36 cellular contexts compared by ENCODE assay signal in the genomic region with DNA sequence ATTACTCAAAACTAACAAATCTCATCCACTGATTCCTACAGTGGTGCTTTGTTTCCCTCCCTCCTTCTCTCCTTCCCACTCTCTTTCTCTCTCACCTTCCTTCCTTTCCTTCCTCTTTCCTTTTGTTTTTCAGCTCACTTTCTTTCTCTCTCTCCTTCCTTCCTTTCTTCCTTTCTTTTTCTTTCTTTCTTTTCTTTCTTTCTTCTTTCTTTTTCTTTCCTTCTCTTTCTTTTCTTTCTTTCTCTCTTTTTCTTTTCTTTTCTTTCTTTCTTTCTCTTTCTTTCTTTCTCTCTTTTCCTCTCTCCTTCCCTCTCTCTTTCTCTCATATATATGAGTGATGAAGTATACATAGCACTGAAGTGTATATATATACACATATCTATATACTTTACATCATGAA.
"Had no signal": no experiment of that assay in that cellular context is flagged by ENCODE, and none has a peak within 500 bp of the region (broad histone marks: within the 10 kb centered on the region; RNA-seq: fewer than 3 reads in every experiment).

No MANE protein-coding gene starts in this region.

- H3K4me1 ChIP-seq: body of pancreas, breast epithelium had no signal

- H3K4me3 Mint-ChIP-seq: activated CD4-positive, alpha-beta memory T cell treated with anti-CD3 and anti-CD28 coated beads, Interleukin-2, amount 10 ng/mL, durations not matched to agents 7 days and 5 days; activated CD4-positive, alpha-beta T cell treated with anti-CD3 and anti-CD28 coated beads for 36 hours; activated CD4-positive, alpha-beta T cell treated with anti-CD3 and anti-CD28 coated beads, Interleukin-2, amount 10 ng/mL, durations not matched to agents 7 days and 5 days; activated CD8-positive, alpha-beta memory T cell treated with anti-CD3 and anti-CD28 coated beads, Interleukin-2, amount 10 ng/mL, durations not matched to agents 7 days and 5 days; activated CD8-positive, alpha-beta T cell treated with anti-CD3 and anti-CD28 coated beads, Interleukin-2, amount 10 ng/mL, durations not matched to agents 7 days and 5 days; activated naive CD4-positive, alpha-beta T cell treated with anti-CD3 and anti-CD28 coated beads, Interleukin-2, amount 10 ng/mL, durations not matched to agents 7 days and 5 days; activated naive CD4-positive, alpha-beta T cell treated with anti-CD3 and anti-CD28 coated beads, Interleukin-2, amount 50 U/mL, for 24 hours; activated naive CD8-positive, alpha-beta T cell; activated naive CD8-positive, alpha-beta T cell treated with anti-CD3 and anti-CD28 coated beads, Interleukin-2, amount 10 ng/mL, durations not matched to agents 7 days and 5 days; activated naive CD8-positive, alpha-beta T cell treated with anti-CD3 and anti-CD28 coated beads, Interleukin-2, amount 50 U/mL, for 24 hours; activated T-cell treated with anti-CD3 and anti-CD28 coated beads, Interleukin-2, amount 50 U/mL, for 24 hours; T-helper 1 cell treated with Interleukin-12 subunit alpha and Interleukin-12 subunit beta and Interleukin-4 antibody, amounts not matched to agents 30 μg/mL and 1 μg/mL, for 36 hours; T-helper 2 cell treated with Interferon-gamma antibody and Interleukin-4, amounts not matched to agents 5 μg/mL and 100 μg/mL, for 36 hours had no signal

- H3K9me3 Mint-ChIP-seq: activated CD4-positive, alpha-beta memory T cell treated with anti-CD3 and anti-CD28 coated beads, Interleukin-2, amount 10 ng/mL, durations not matched to agents 7 days and 5 days; activated CD4-positive, alpha-beta T cell treated with anti-CD3 and anti-CD28 coated beads, Interleukin-2, amount 10 ng/mL, durations not matched to agents 7 days and 5 days; activated naive CD4-positive, alpha-beta T cell treated with anti-CD3 and anti-CD28 coated beads, Interleukin-2, amount 10 ng/mL, durations not matched to agents 7 days and 5 days; activated naive CD8-positive, alpha-beta T cell treated with anti-CD3 and anti-CD28 coated beads, Interleukin-2, amount 10 ng/mL, durations not matched to agents 7 days and 5 days; activated naive CD8-positive, alpha-beta T cell treated with anti-CD3 and anti-CD28 coated beads, Interleukin-2, amount 50 U/mL, for 24 hours; activated T-cell treated with anti-CD3 and anti-CD28 coated beads, Interleukin-2, amount 50 U/mL, for 24 hours; activated T-helper 2 cell treated with anti-CD3 and anti-CD28 coated beads, Interferon-gamma antibody, Interleukin-2, Interleukin-4, amounts not matched to agents 10 μg/mL and 5 μg/mL and 100 μg/mL, durations not matched to agents 14 hours and 24 hours and 36 hours; T-helper 1 cell treated with Interleukin-12 subunit alpha and Interleukin-12 subunit beta and Interleukin-4 antibody, amounts not matched to agents 30 μg/mL and 1 μg/mL, for 36 hours; T-helper 2 cell treated with Interferon-gamma antibody and Interleukin-4, amounts not matched to agents 5 μg/mL and 100 μg/mL, for 36 hours had no signal

- H3K9me3 ChIP-seq: body of pancreas, breast epithelium had no signal

- ATAC-seq: activated CD4-positive, alpha-beta T cell treated with anti-CD3 and anti-CD28 coated beads for 36 hours; activated CD4-positive, CD25-positive, alpha-beta regulatory T cell treated with anti-CD3 and anti-CD28 coated beads, Interleukin-2, amount 50 U/mL, for 24 hours; activated CD8-positive, alpha-beta memory T cell treated with anti-CD3 and anti-CD28 coated beads, Interleukin-2, amount 10 ng/mL, durations not matched to agents 7 days and 5 days; activated CD8-positive, alpha-beta T cell treated with anti-CD3 and anti-CD28 coated beads, Interleukin-2, amount 10 ng/mL, durations not matched to agents 7 days and 5 days; activated naive CD8-positive, alpha-beta T cell treated with anti-CD3 and anti-CD28 coated beads, Interleukin-2, amount 50 U/mL, for 24 hours; body of pancreas had no signal

- DNase-seq: activated CD4-positive, alpha-beta memory T cell treated with anti-CD3 and anti-CD28 coated beads, Interleukin-2, amount 10 ng/mL, durations not matched to agents 7 days and 5 days; activated CD4-positive, alpha-beta T cell treated with anti-CD3 and anti-CD28 coated beads for 1 hour; activated CD4-positive, alpha-beta T cell treated with anti-CD3 and anti-CD28 coated beads for 36 hours; activated CD4-positive, alpha-beta T cell treated with anti-CD3 and anti-CD28 coated beads for 48 hours; activated CD4-positive, alpha-beta T cell treated with anti-CD3 and anti-CD28 coated beads, Interleukin-2, amount 10 ng/mL, durations not matched to agents 7 days and 5 days; activated CD4-positive, alpha-beta T cell treated with anti-CD3 and anti-CD28 coated beads, Interleukin-2, amount 50 U/mL, for 48 hours; activated CD4-positive, CD25-positive, alpha-beta regulatory T cell; activated CD8-positive, alpha-beta memory T cell treated with anti-CD3 and anti-CD28 coated beads for 24 hours; activated CD8-positive, alpha-beta memory T cell treated with anti-CD3 and anti-CD28 coated beads, Interleukin-2, amount 10 ng/mL, durations not matched to agents 7 days and 5 days; activated CD8-positive, alpha-beta memory T cell treated with anti-CD3 and anti-CD28 coated beads, Interleukin-2, amount 50 U/mL, for 48 hours; activated CD8-positive, alpha-beta T cell treated with anti-CD3 and anti-CD28 coated beads, Interleukin-2, amount 10 ng/mL, durations not matched to agents 7 days and 5 days; activated effector memory CD4-positive, alpha-beta T cell treated with Interleukin-2 at 50 U/mL for 16 hours; activated gamma-delta T cell; activated naive CD4-positive, alpha-beta T cell treated with anti-CD3 and anti-CD28 coated beads, Interleukin-2, amount 10 ng/mL, durations not matched to agents 7 days and 5 days; activated naive CD4-positive, alpha-beta T cell treated with Interleukin-2 at 50 U/mL for 16 hours; activated naive CD8-positive, alpha-beta T cell treated with anti-CD3 and anti-CD28 coated beads, Interleukin-2, amount 10 ng/mL, durations not matched to agents 7 days and 5 days; activated naive CD8-positive, alpha-beta T cell treated with anti-CD3 and anti-CD28 coated beads, Interleukin-2, amount 50 U/mL, for 24 hours; activated T-cell treated with anti-CD3 and anti-CD28 coated beads, Interleukin-2, amount 50 U/mL, for 24 hours; aorta; body of pancreas; brain microvascular endothelial cell; central memory CD4-positive, alpha-beta T cell; T-helper 1 cell; T-helper 2 cell; T-helper 9 cell had no signal

- H3K36me3 Mint-ChIP-seq: activated CD8-positive, alpha-beta memory T cell treated with anti-CD3 and anti-CD28 coated beads, Interleukin-2, amount 10 ng/mL, durations not matched to agents 7 days and 5 days; activated naive CD4-positive, alpha-beta T cell treated with anti-CD3 and anti-CD28 coated beads, Interleukin-2, amount 10 ng/mL, durations not matched to agents 7 days and 5 days; activated naive CD4-positive, alpha-beta T cell treated with anti-CD3 and anti-CD28 coated beads, Interleukin-2, amount 50 U/mL, for 24 hours; activated naive CD8-positive, alpha-beta T cell; activated naive CD8-positive, alpha-beta T cell treated with anti-CD3 and anti-CD28 coated beads, Interleukin-2, amount 10 ng/mL, durations not matched to agents 7 days and 5 days had no signal

- H3K27ac ChIP-seq: body of pancreas, brain microvascular endothelial cell, breast epithelium, VCaP had no signal

- FAIRE-seq: astrocyte, colon, TTC549 had no signal

- H3K27me3 Mint-ChIP-seq: activated CD4-positive, alpha-beta memory T cell treated with anti-CD3 and anti-CD28 coated beads, Interleukin-2, amount 10 ng/mL, durations not matched to agents 7 days and 5 days; activated CD4-positive, alpha-beta T cell treated with anti-CD3 and anti-CD28 coated beads for 36 hours; activated CD4-positive, alpha-beta T cell treated with anti-CD3 and anti-CD28 coated beads, Interleukin-2, amount 10 ng/mL, durations not matched to agents 7 days and 5 days; activated CD8-positive, alpha-beta memory T cell treated with anti-CD3 and anti-CD28 coated beads, Interleukin-2, amount 10 ng/mL, durations not matched to agents 7 days and 5 days; activated naive CD4-positive, alpha-beta T cell treated with anti-CD3 and anti-CD28 coated beads, Interleukin-2, amount 10 ng/mL, durations not matched to agents 7 days and 5 days; activated naive CD4-positive, alpha-beta T cell treated with anti-CD3 and anti-CD28 coated beads, Interleukin-2, amount 50 U/mL, for 24 hours; activated naive CD8-positive, alpha-beta T cell; activated naive CD8-positive, alpha-beta T cell treated with anti-CD3 and anti-CD28 coated beads, Interleukin-2, amount 10 ng/mL, durations not matched to agents 7 days and 5 days; activated naive CD8-positive, alpha-beta T cell treated with anti-CD3 and anti-CD28 coated beads, Interleukin-2, amount 50 U/mL, for 24 hours; activated T-cell treated with anti-CD3 and anti-CD28 coated beads, Interleukin-2, amount 50 U/mL, for 24 hours had no signal

- H3K4me3 ChIP-seq: body of pancreas, breast epithelium had no signal

- H3K27me3 ChIP-seq: body of pancreas, brain microvascular endothelial cell, breast epithelium had no signal

- H3K36me3 ChIP-seq: brain microvascular endothelial cell, breast epithelium had no signal

- H3K27ac Mint-ChIP-seq: activated CD4-positive, alpha-beta memory T cell treated with anti-CD3 and anti-CD28 coated beads, Interleukin-2, amount 10 ng/mL, durations not matched to agents 7 days and 5 days; activated CD4-positive, alpha-beta T cell treated with anti-CD3 and anti-CD28 coated beads for 36 hours; activated CD4-positive, alpha-beta T cell treated with anti-CD3 and anti-CD28 coated beads, Interleukin-2, amount 10 ng/mL, durations not matched to agents 7 days and 5 days; activated CD8-positive, alpha-beta memory T cell treated with anti-CD3 and anti-CD28 coated beads, Interleukin-2, amount 10 ng/mL, durations not matched to agents 7 days and 5 days; activated CD8-positive, alpha-beta T cell treated with anti-CD3 and anti-CD28 coated beads, Interleukin-2, amount 10 ng/mL, durations not matched to agents 7 days and 5 days; activated naive CD4-positive, alpha-beta T cell treated with anti-CD3 and anti-CD28 coated beads, Interleukin-2, amount 10 ng/mL, durations not matched to agents 7 days and 5 days; activated naive CD4-positive, alpha-beta T cell treated with anti-CD3 and anti-CD28 coated beads, Interleukin-2, amount 50 U/mL, for 24 hours; activated naive CD8-positive, alpha-beta T cell; activated naive CD8-positive, alpha-beta T cell treated with anti-CD3 and anti-CD28 coated beads, Interleukin-2, amount 10 ng/mL, durations not matched to agents 7 days and 5 days; activated naive CD8-positive, alpha-beta T cell treated with anti-CD3 and anti-CD28 coated beads, Interleukin-2, amount 50 U/mL, for 24 hours; activated T-cell treated with anti-CD3 and anti-CD28 coated beads, Interleukin-2, amount 50 U/mL, for 24 hours; activated T-helper 2 cell treated with anti-CD3 and anti-CD28 coated beads, Interferon-gamma antibody, Interleukin-2, Interleukin-4, amounts not matched to agents 10 μg/mL and 5 μg/mL and 100 μg/mL, durations not matched to agents 14 hours and 24 hours and 36 hours; T-helper 1 cell treated with Interleukin-12 subunit alpha and Interleukin-12 subunit beta and Interleukin-4 antibody, amounts not matched to agents 30 μg/mL and 1 μg/mL, for 36 hours; T-helper 2 cell treated with Interferon-gamma antibody and Interleukin-4, amounts not matched to agents 5 μg/mL and 100 μg/mL, for 36 hours had no signal

- H3K4me1 Mint-ChIP-seq: activated CD4-positive, alpha-beta memory T cell treated with anti-CD3 and anti-CD28 coated beads, Interleukin-2, amount 10 ng/mL, durations not matched to agents 7 days and 5 days; activated CD4-positive, alpha-beta T cell treated with anti-CD3 and anti-CD28 coated beads for 36 hours; activated CD4-positive, alpha-beta T cell treated with anti-CD3 and anti-CD28 coated beads, Interleukin-2, amount 10 ng/mL, durations not matched to agents 7 days and 5 days; activated CD8-positive, alpha-beta memory T cell treated with anti-CD3 and anti-CD28 coated beads, Interleukin-2, amount 10 ng/mL, durations not matched to agents 7 days and 5 days; activated naive CD4-positive, alpha-beta T cell treated with anti-CD3 and anti-CD28 coated beads, Interleukin-2, amount 10 ng/mL, durations not matched to agents 7 days and 5 days; activated naive CD4-positive, alpha-beta T cell treated with anti-CD3 and anti-CD28 coated beads, Interleukin-2, amount 50 U/mL, for 24 hours; activated naive CD8-positive, alpha-beta T cell treated with anti-CD3 and anti-CD28 coated beads, Interleukin-2, amount 10 ng/mL, durations not matched to agents 7 days and 5 days; activated naive CD8-positive, alpha-beta T cell treated with anti-CD3 and anti-CD28 coated beads, Interleukin-2, amount 50 U/mL, for 24 hours had no signal
